1 cellular context compared by ENCODE assay signal in the genomic region with DNA sequence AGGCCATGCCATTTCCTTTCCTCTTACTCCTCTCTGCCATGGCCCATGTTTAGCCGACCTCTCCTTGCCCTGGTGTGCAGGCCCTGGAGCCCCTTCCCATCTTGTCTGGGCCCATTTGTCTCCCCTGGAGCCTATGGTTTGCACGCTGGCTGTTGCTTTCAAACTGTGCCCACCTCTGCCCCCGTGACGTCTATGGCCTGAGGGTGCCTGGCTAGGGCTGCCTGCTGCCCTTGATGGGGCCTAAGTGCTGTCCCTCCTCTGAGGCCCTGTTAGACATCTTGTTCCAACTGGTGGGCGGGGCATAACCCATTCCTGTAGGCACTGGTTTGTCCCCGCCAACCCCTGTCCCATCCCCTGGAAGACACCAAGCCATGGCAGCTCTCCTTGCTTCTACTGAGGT.
TF ChIP-seq lines count a peak whose summit lies in the region.

No MANE protein-coding gene starts in this region.

TF ChIP-seq in GM23338, 12 proteins besides CTCF, POLR2A, EP300 and RAD21 (continued from another document):
- TF ChIP-seq, protein P1, sequence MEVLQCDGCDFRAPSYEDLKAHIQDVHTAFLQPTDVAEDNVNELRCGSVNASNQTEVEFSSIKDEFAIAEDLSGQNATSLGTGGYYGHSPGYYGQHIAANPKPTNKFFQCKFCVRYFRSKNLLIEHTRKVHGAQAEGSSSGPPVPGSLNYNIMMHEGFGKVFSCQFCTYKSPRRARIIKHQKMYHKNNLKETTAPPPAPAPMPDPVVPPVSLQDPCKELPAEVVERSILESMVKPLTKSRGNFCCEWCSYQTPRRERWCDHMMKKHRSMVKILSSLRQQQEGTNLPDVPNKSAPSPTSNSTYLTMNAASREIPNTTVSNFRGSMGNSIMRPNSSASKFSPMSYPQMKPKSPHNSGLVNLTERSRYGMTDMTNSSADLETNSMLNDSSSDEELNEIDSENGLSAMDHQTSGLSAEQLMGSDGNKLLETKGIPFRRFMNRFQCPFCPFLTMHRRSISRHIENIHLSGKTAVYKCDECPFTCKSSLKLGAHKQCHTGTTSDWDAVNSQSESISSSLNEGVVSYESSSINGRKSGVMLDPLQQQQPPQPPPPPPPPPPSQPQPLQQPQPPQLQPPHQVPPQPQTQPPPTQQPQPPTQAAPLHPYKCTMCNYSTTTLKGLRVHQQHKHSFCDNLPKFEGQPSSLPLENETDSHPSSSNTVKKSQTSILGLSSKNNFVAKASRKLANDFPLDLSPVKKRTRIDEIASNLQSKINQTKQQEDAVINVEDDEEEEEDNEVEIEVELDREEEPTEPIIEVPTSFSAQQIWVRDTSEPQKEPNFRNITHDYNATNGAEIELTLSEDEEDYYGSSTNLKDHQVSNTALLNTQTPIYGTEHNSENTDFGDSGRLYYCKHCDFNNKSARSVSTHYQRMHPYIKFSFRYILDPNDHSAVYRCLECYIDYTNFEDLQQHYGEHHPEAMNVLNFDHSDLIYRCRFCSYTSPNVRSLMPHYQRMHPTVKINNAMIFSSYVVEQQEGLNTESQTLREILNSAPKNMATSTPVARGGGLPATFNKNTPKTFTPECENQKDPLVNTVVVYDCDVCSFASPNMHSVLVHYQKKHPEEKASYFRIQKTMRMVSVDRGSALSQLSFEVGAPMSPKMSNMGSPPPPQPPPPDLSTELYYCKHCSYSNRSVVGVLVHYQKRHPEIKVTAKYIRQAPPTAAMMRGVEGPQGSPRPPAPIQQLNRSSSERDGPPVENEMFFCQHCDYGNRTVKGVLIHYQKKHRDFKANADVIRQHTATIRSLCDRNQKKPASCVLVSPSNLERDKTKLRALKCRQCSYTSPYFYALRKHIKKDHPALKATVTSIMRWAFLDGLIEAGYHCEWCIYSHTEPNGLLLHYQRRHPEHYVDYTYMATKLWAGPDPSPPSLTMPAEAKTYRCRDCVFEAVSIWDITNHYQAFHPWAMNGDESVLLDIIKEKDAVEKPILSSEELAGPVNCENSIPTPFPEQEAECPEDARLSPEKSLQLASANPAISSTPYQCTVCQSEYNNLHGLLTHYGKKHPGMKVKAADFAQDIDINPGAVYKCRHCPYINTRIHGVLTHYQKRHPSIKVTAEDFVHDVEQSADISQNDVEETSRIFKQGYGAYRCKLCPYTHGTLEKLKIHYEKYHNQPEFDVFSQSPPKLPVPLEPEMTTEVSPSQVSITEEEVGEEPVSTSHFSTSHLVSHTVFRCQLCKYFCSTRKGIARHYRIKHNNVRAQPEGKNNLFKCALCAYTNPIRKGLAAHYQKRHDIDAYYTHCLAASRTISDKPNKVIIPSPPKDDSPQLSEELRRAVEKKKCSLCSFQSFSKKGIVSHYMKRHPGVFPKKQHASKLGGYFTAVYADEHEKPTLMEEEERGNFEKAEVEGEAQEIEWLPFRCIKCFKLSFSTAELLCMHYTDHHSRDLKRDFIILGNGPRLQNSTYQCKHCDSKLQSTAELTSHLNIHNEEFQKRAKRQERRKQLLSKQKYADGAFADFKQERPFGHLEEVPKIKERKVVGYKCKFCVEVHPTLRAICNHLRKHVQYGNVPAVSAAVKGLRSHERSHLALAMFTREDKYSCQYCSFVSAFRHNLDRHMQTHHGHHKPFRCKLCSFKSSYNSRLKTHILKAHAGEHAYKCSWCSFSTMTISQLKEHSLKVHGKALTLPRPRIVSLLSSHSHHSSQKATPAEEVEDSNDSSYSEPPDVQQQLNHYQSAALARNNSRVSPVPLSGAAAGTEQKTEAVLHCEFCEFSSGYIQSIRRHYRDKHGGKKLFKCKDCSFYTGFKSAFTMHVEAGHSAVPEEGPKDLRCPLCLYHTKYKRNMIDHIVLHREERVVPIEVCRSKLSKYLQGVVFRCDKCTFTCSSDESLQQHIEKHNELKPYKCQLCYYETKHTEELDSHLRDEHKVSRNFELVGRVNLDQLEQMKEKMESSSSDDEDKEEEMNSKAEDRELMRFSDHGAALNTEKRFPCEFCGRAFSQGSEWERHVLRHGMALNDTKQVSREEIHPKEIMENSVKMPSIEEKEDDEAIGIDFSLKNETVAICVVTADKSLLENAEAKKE (CRISPR knock-in tag; IDR thresholded peaks at IDR 0.05): no peak
